In the genomic region with DNA sequence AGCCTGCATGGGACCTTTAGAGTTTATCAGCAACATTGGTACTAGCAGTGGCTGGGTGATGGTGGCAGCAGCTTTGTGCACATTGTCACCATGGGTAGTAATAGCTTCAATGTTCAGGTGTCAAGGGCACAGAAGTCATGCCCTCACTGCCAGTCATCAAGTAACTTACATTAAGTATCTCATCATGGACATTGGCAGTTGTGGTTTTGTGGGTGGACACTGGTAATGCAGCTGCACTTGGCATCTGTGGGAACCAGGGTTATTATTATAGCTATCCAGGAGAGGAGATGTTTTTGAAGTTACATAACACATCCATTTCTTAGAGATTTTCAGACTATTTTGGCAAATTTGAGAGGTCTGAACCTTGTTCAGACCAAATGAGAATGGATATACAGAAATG, we compare ENCODE assay signal across 26 cellular contexts.
"Had no signal": no experiment of that assay in that cellular context is flagged by ENCODE, and none has a peak within 500 bp of the region (broad histone marks: within the 10 kb centered on the region; RNA-seq: fewer than 3 reads in every experiment).

No MANE protein-coding gene starts in this region.

- H3K4me3 Mint-ChIP-seq: immature natural killer cell; naive thymus-derived CD4-positive, alpha-beta T cell; natural killer cell treated with Interleukin-12 subunit alpha and Interleukin-12 subunit beta and Interleukin-15 and Interleukin-18, amount 100 ng/mL, for 72 hours; stimulated activated memory B cell treated with anti-CD40 and anti-IgM and Interleukin-4, amounts not matched to agents 10 μg/mL and 1 μg/mL and 100 μg/mL, for 72 hours; stimulated activated naive CD8-positive, alpha-beta T cell treated with anti-CD3 and anti-CD28 coated beads, Interleukin-15, amount 100 ng/mL, for 72 hours; type B pancreatic cell had no signal

- H3K27me3 Mint-ChIP-seq: stimulated activated memory B cell treated with anti-CD40 and anti-IgM and Interleukin-4, amounts not matched to agents 10 μg/mL and 1 μg/mL and 100 μg/mL, for 72 hours; type B pancreatic cell had no signal

- H3K9me3 Mint-ChIP-seq: natural killer cell treated with Interleukin-12 subunit alpha and Interleukin-12 subunit beta and Interleukin-15 and Interleukin-18, amount 100 ng/mL, for 72 hours; stimulated activated memory B cell treated with anti-CD40 and anti-IgM and Interleukin-4, amounts not matched to agents 10 μg/mL and 1 μg/mL and 100 μg/mL, for 72 hours; stimulated activated naive CD8-positive, alpha-beta T cell treated with anti-CD3 and anti-CD28 coated beads, Interleukin-15, amount 100 ng/mL, for 72 hours had no signal

- H3K9me3 ChIP-seq: left lung, lower lobe of right lung, ovary, prostate gland, spleen, tibial nerve, uterus had no signal

- ATAC-seq: left colon; left lung; lower lobe of right lung; naive thymus-derived CD4-positive, alpha-beta T cell; natural killer cell treated with Interleukin-12 subunit alpha and Interleukin-12 subunit beta and Interleukin-15 and Interleukin-18, amount 100 ng/mL, for 72 hours; right cardiac atrium; sciatic nerve; stimulated activated memory B cell treated with anti-CD40 and anti-IgM and Interleukin-4, amounts not matched to agents 10 μg/mL and 1 μg/mL and 100 μg/mL, for 72 hours; stimulated activated naive CD8-positive, alpha-beta T cell treated with anti-CD3 and anti-CD28 coated beads, Interleukin-15, amount 100 ng/mL, for 72 hours had no signal

- H3K36me3 ChIP-seq: left lung, lower lobe of right lung, ovary, prostate gland, spleen, tibial nerve, uterus had no signal

- H3K27me3 ChIP-seq: left lung, ovary, spleen, tibial nerve, uterus had no signal

- H3K4me1 ChIP-seq: left lung, lower lobe of right lung, prostate gland, uterus had no signal

- H3K4me3 ChIP-seq: left lung, lower lobe of right lung, ovary, prostate gland, spleen, tibial nerve, uterus had no signal

- H3K27ac ChIP-seq: left lung, lower lobe of right lung, ovary, prostate gland, spleen, tibial nerve, uterus had no signal

- H3K36me3 Mint-ChIP-seq: immature natural killer cell; naive thymus-derived CD4-positive, alpha-beta T cell; natural killer cell treated with Interleukin-12 subunit alpha and Interleukin-12 subunit beta and Interleukin-15 and Interleukin-18, amount 100 ng/mL, for 72 hours; stimulated activated memory B cell treated with anti-CD40 and anti-IgM and Interleukin-4, amounts not matched to agents 10 μg/mL and 1 μg/mL and 100 μg/mL, for 72 hours; type B pancreatic cell had no signal

- H3K4me1 Mint-ChIP-seq: immature natural killer cell; naive thymus-derived CD4-positive, alpha-beta T cell; stimulated activated naive CD8-positive, alpha-beta T cell treated with anti-CD3 and anti-CD28 coated beads, Interleukin-15, amount 100 ng/mL, for 72 hours had no signal

- H3K27ac Mint-ChIP-seq: immature natural killer cell; naive thymus-derived CD4-positive, alpha-beta T cell; natural killer cell treated with Interleukin-12 subunit alpha and Interleukin-12 subunit beta and Interleukin-15 and Interleukin-18, amount 100 ng/mL, for 72 hours; stimulated activated memory B cell treated with anti-CD40 and anti-IgM and Interleukin-4, amounts not matched to agents 10 μg/mL and 1 μg/mL and 100 μg/mL, for 72 hours; stimulated activated naive CD8-positive, alpha-beta T cell treated with anti-CD3 and anti-CD28 coated beads, Interleukin-15, amount 100 ng/mL, for 72 hours; type B pancreatic cell had no signal

- DNase-seq: hypothalamus; immature natural killer cell; kidney; left colon; left lung; lower lobe of right lung; mammary epithelial cell; mesenchymal stem cell; naive thymus-derived CD4-positive, alpha-beta T cell; ovary; retina; right cardiac atrium; small intestine; spleen; stimulated activated CD4-positive, alpha-beta T cell treated with anti-CD3 and anti-CD28 coated beads, Interleukin-4, amount 100 ng/mL, for 24 hours; stimulated activated CD8-positive, alpha-beta memory T cell treated with anti-CD3 and anti-CD28 coated beads, Interleukin-4, amount 100 ng/mL, for 48 hours; stimulated activated naive CD4-positive, alpha-beta T cell treated with Interleukin-2 at 50 U/mL for 16 hours; stimulated activated naive CD8-positive, alpha-beta T cell treated with anti-CD3 and anti-CD28 coated beads, Interleukin-15, amount 100 ng/mL, for 72 hours; substantia nigra; uterus had no signal
